Comparison of ENCODE assay signal across 8 cellular contexts in genomic region chr9:35490155-35490909, GRCh38. TPM values are rescaled to one million over a fixed set of nuclear protein-coding genes. Genes with fewer than 3 reads are reported as not detected.
DNase-seq lines count a peak whose midpoint lies in the region; ATAC-seq and TF ChIP-seq lines count a peak whose summit lies in the region.

No MANE protein-coding gene starts in this region.

- peak overlapping the region; percentile 47 to 61 for H3K4me3 ChIP-seq in neutrophil (ENCODE audit: low read depth in 1 of 2, low read length in 1 of 2)

- peaks cover 14% of the 10 kb centered on the region for H3K4me1 Mint-ChIP-seq in activated B cell treated with CpG ODN at 0.5 μM for 24 hours

- peaks cover 15 to 16% of the 10 kb centered on the region in 2 experiments for H3K4me1 ChIP-seq in neutrophil (ENCODE audit: control insufficient read depth in 1 of 2, insufficient read depth in 1 of 2, low read depth in 1 of 2, low read length in 1 of 2)

- CTCF ChIA-PET in activated B cell treated with CpG ODN at 0.5 μM for 24 hours (lab: Charles Lee) = no interaction called here

- no peaks in the 10 kb centered on the region for H3K36me3 ChIP-seq in neutrophil

- H3K9me3 ChIP-seq in neutrophil = no peaks in the 10 kb centered on the region

- H3K9me3 Mint-ChIP-seq in activated B cell treated with CpG ODN at 0.5 μM for 24 hours = no peaks in the 10 kb centered on the region

- H3K4me3 Mint-ChIP-seq in activated B cell treated with CpG ODN at 0.5 μM for 24 hours = peak overlapping the region; percentile 82

- H3K27me3 ChIP-seq in neutrophil = peaks cover 22% of the 10 kb centered on the region

- ATAC-seq in Right ventricle myocardium inferior = peak; percentile 37
- ATAC-seq in activated B cell treated with CpG ODN at 0.5 μM for 24 hours (ENCODE audit: low read depth) = no peak
- no peak for ATAC-seq in GM18873 (IDR thresholded peaks at IDR 0.05; ENCODE audit: low FRiP score, unreplicated experiment)

- no peak overlapping the region for H3K27ac Mint-ChIP-seq in activated B cell treated with CpG ODN at 0.5 μM for 24 hours

- TF ChIP-seq CTCF in activated B cell treated with CpG ODN at 0.5 μM for 24 hours (IDR thresholded peaks at IDR 0.05) = no peak
- no peak for TF ChIP-seq CTCF in neutrophil (IDR thresholded peaks at IDR 0.05)

- DNase-seq in Right ventricle myocardium inferior (ENCODE audit: missing footprints) = peak; percentile 71
- no peak for DNase-seq in cardiac septum (ENCODE audit: low spot score)
- DNase-seq in activated B cell treated with CpG ODN at 0.5 μM for 24 hours = no peak
- DNase-seq in foreskin melanocyte = peak; percentile 15
- no peak for DNase-seq in GM19240 (ENCODE audit: insufficient read length, low spot score)
- no peak for DNase-seq in GDM1 (lab: John Stamatoyannopoulos, UW)

- H3K36me3 Mint-ChIP-seq in activated B cell treated with CpG ODN at 0.5 μM for 24 hours (ENCODE audit: low read depth) = no peaks in the 10 kb centered on the region

- no peak overlapping the region for H3K27ac ChIP-seq in neutrophil

- intact Hi-C loops in Right ventricle myocardium inferior (cut with DNase I) (loop anchor here (2.0 kb wide), 1 partner anchor 20 kb away; no protein-coding TSS in a partner anchor), cardiac septum (cut with DNase I) (loop anchor here (2.0 to 5.0 kb wide), 3 partner anchors 47 to 114 kb away; partner anchors contain the start of gene TESK1), activated B cell treated with CpG ODN at 0.5 μM for 24 hours (cut with micrococcal nuclease) (no loop called here)

- peaks cover 30% of the 10 kb centered on the region for H3K27me3 Mint-ChIP-seq in activated B cell treated with CpG ODN at 0.5 μM for 24 hours

- POLR2A ChIA-PET in activated B cell treated with CpG ODN at 0.5 μM for 24 hours (lab: Charles Lee) = interaction anchor here (0.6 to 1.0 kb wide), 2 partner anchors 324 to 419 kb away, joined by 3 read pairs; partner anchors contain the start of gene HINT2

RNA-seq across cellular contexts. Expression of gene RUSC2, which starts 0.4 kb away (rescaled TPM):
- 25.1 TPM for total RNA-seq in Right ventricle myocardium inferior
- 44.5 TPM for total RNA-seq in cardiac septum
- 0.24 and 0.29 TPM in 2 replicates for total RNA-seq in activated B cell treated with CpG ODN at 0.5 μM for 24 hours

Comparison
In these comparisons a context has a peak if more than half of its experiments do, and no peak if none do; other contexts are left out.
1. DNase-seq: peak in Right ventricle myocardium inferior (single experiment) and foreskin melanocyte (single experiment); none in cardiac septum (single experiment), activated B cell treated with CpG ODN at 0.5 μM for 24 hours (single experiment), GM19240 (single experiment) and GDM1 (single experiment).
2. RNA of gene RUSC2, which starts 0.4 kb away (total RNA-seq): 44.5 TPM in cardiac septum (single experiment) and 25.1 TPM in Right ventricle myocardium inferior (single experiment); 0.24 to 0.29 TPM in activated B cell treated with CpG ODN at 0.5 μM for 24 hours; every median in the first group is over 10 times any median in the second.